Comparison of ENCODE assay signal across 10 cellular contexts in genomic region chr6:140636237-140636636, GRCh38.
DNase-seq lines count a peak whose midpoint lies in the region; ATAC-seq and TF ChIP-seq lines count a peak whose summit lies in the region.
"Had no signal": no experiment of that assay in that cellular context is flagged by ENCODE, and none has a peak within 500 bp of the region (broad histone marks: within the 10 kb centered on the region; RNA-seq: fewer than 3 reads in every experiment).

No MANE protein-coding gene starts in this region.

- H3K36me3 ChIP-seq in aorta (ENCODE audit: control insufficient read depth in 1 of 2, insufficient read depth in 2 of 2, low read length in 1 of 2), result no peaks in the 10 kb centered on the region

- H3K4me1 Mint-ChIP-seq in effector memory CD8-positive, alpha-beta T cell (ENCODE audit: low read depth in 2 of 2), result no peaks in the 10 kb centered on the region

- 87 to 89% methylated on average over 8 of the region's 8 CpGs for WGBS in aorta, 2 donors

- no peaks in the 10 kb centered on the region for H3K27me3 Mint-ChIP-seq in effector memory CD8-positive, alpha-beta T cell

- H3K27ac ChIP-seq in aorta (ENCODE audit: low read depth in 1 of 2, low read length in 2 of 2), result no peak overlapping the region
- H3K27ac ChIP-seq: skin epidermis had no signal

- no peak overlapping the region for H3K4me3 ChIP-seq in foreskin fibroblast (ENCODE audit: low read depth in 1 of 2, low read length in 2 of 2)
- H3K4me3 ChIP-seq in aorta (ENCODE audit: low read length in 2 of 2), result no peak overlapping the region
- H3K4me3 ChIP-seq: skin epidermis had no signal

- H3K9me3 Mint-ChIP-seq in effector memory CD8-positive, alpha-beta T cell, result no peaks in the 10 kb centered on the region

- no peaks in the 10 kb centered on the region for H3K4me1 ChIP-seq in aorta (ENCODE audit: control insufficient read depth in 1 of 2, insufficient read depth in 2 of 2, low read length in 2 of 2)

- H3K4me3 Mint-ChIP-seq in effector memory CD8-positive, alpha-beta T cell, result no peak overlapping the region

- DNase-seq in NCI-H146 (lab: John Stamatoyannopoulos, UW) (peak; percentile 81), midbrain (lab: John Stamatoyannopoulos, UW) (peak; percentile 5), foreskin fibroblast (no peak), aorta (no peak), RPMI8226 (no peak)
- no peak for DNase-seq in effector memory CD8-positive, alpha-beta T cell
- DNase-seq: NCI-H2227 treated with DMSO at 0.1 percent for 48 hours had no signal

- H3K36me3 Mint-ChIP-seq in effector memory CD8-positive, alpha-beta T cell (ENCODE audit: insufficient read depth), result no peaks in the 10 kb centered on the region

- no peak for TF ChIP-seq CTCF in foreskin fibroblast (IDR thresholded peaks at IDR 0.05; ENCODE audit: low read depth, low read length)

- no peaks in the 10 kb centered on the region for H3K27me3 ChIP-seq in aorta (ENCODE audit: control insufficient read depth in 1 of 2, insufficient read depth in 2 of 2, low read length in 1 of 2)

- intact Hi-C loops in aorta (cut with DNase I), result no loop called here

- ATAC-seq in GM18508 (IDR thresholded peaks at IDR 0.05; ENCODE audit: insufficient read depth, unreplicated experiment) (peak; percentile 61), GM21723 (IDR thresholded peaks at IDR 0.05; ENCODE audit: unreplicated experiment) (peak; percentile 64), aorta (ENCODE audit: low FRiP score) (no peak)
- ATAC-seq in effector memory CD8-positive, alpha-beta T cell (replicated peaks), result no peak

- H3K9me3 ChIP-seq in aorta (ENCODE audit: control insufficient read depth, low read length), result no peaks in the 10 kb centered on the region

- H3K27ac Mint-ChIP-seq in effector memory CD8-positive, alpha-beta T cell, result no peak overlapping the region

Comparison
In these comparisons a context has a peak if more than half of its experiments do, and no peak if none do; other contexts are left out.
1. ATAC-seq: peak in GM18508 (single experiment) and GM21723 (single experiment); none in aorta (single experiment) and effector memory CD8-positive, alpha-beta T cell (single experiment).
2. DNase-seq: peak in NCI-H146 (single experiment) and midbrain (single experiment); none in foreskin fibroblast (0 of 2), aorta (0 of 2), effector memory CD8-positive, alpha-beta T cell (0 of 3) and RPMI8226 (single experiment).